In the genomic region with DNA sequence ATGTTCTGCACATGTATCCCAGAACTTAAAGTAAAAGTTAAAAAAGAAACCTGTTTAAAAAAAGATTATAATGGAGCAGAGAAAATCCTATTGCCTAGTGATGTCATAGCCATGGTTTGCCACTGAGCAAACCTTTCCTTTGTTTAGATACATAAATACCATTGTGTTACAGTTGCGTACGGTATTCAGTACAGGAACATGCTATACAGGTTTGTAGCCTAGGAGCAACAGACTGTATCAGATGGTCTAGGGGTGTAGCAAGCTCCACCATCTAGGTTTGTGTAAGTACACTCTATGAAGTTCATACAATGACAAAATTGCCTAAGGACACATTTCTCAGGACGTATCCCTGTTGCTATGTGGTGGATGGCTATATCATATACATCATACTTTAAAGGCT, we compare ENCODE assay signal across 36 cellular contexts.
"Had no signal": no experiment of that assay in that cellular context is flagged by ENCODE, and none has a peak within 500 bp of the region (broad histone marks: within the 10 kb centered on the region; RNA-seq: fewer than 3 reads in every experiment).

No MANE protein-coding gene starts in this region.

- H3K4me1 ChIP-seq: adrenal gland, body of pancreas, breast epithelium had no signal

- H3K4me1 Mint-ChIP-seq: activated B cell treated with CpG ODN at 0.5 μM for 24 hours; activated naive CD8-positive, alpha-beta T cell treated with anti-CD3 and anti-CD28 coated beads for 36 hours; activated T-helper 17 cell treated with anti-CD3 and anti-CD28 coated beads, Interleukin-2, amount 50 U/mL, for 72 hours had no signal

- ATAC-seq: activated CD8-positive, alpha-beta T cell treated with anti-CD3 and anti-CD28 coated beads for 36 hours; activated naive CD4-positive, alpha-beta T cell treated with anti-CD3 and anti-CD28 coated beads, Interleukin-2, amount 50 U/mL, for 72 hours; activated T-cell treated with anti-CD3 and anti-CD28 coated beads, Interleukin-2, amount 50 U/mL, for 4 hours; activated T-cell treated with anti-CD3 and anti-CD28 coated beads, Interleukin-2, amount 50 U/mL, for 72 hours; activated T-helper 17 cell treated with anti-CD3 and anti-CD28 coated beads, Interleukin-2, amount 50 U/mL, for 72 hours; body of pancreas had no signal

- DNase-seq: activated B cell treated with CpG ODN at 0.5 μM for 24 hours; activated CD4-positive, alpha-beta memory T cell treated with anti-CD3 and anti-CD28 coated beads for 36 hours; activated CD4-positive, alpha-beta T cell treated with anti-CD3 and anti-CD28 coated beads for 4 hours; activated CD4-positive, alpha-beta T cell treated with anti-CD3 and anti-CD28 coated beads, Interleukin-2, amount 10 ng/mL, durations not matched to agents 24 days and 14 days; activated CD4-positive, alpha-beta T cell treated with anti-CD3 and anti-CD28 coated beads, Interleukin-2, amount 50 U/mL, for 1 hour; activated CD4-positive, alpha-beta T cell treated with anti-CD3 and anti-CD28 coated beads, Interleukin-2, amount 50 U/mL, for 4 hours; activated CD4-positive, CD25-positive, alpha-beta regulatory T cell treated with anti-CD3 and anti-CD28 coated beads, Interleukin-2, amount 50 U/mL, for 72 hours; activated CD8-positive, alpha-beta memory T cell treated with anti-CD3 and anti-CD28 coated beads, Interleukin-2, amount 50 U/mL, for 4 hours; activated CD8-positive, alpha-beta T cell treated with anti-CD3 and anti-CD28 coated beads for 36 hours; activated effector memory CD4-positive, alpha-beta T cell treated with anti-CD3 and anti-CD28 coated beads, Interleukin-2, amount 50 U/mL, for 16 hours; activated gamma-delta T cell treated with Interleukin-2 at 50 U/mL for 16 hours; activated naive CD4-positive, alpha-beta T cell; activated naive CD4-positive, alpha-beta T cell treated with anti-CD3 and anti-CD28 coated beads for 36 hours; activated naive CD4-positive, alpha-beta T cell treated with anti-CD3 and anti-CD28 coated beads, Interleukin-2, amount 50 U/mL, for 16 hours; activated naive CD8-positive, alpha-beta T cell treated with anti-CD3 and anti-CD28 coated beads for 36 hours; activated T-cell treated with anti-CD3 and anti-CD28 coated beads for 4 hours; activated T-cell treated with anti-CD3 and anti-CD28 coated beads, Interleukin-2, amount 50 U/mL, for 1 hour; activated T-cell treated with anti-CD3 and anti-CD28 coated beads, Interleukin-2, amount 50 U/mL, for 4 hours; activated T-cell treated with anti-CD3 and anti-CD28 coated beads, Interleukin-2, amount 50 U/mL, for 72 hours; adrenal gland; amniotic stem cell; aorta; body of pancreas; brain microvascular endothelial cell; central memory CD4-positive, alpha-beta T cell; T-helper 2 cell; T-helper 9 cell had no signal

- H3K9me3 ChIP-seq: adrenal gland, breast epithelium had no signal

- H3K27me3 ChIP-seq: adrenal gland, body of pancreas, brain microvascular endothelial cell, breast epithelium had no signal

- H3K9me3 Mint-ChIP-seq: activated B cell treated with CpG ODN at 0.5 μM for 24 hours; activated CD4-positive, alpha-beta memory T cell treated with anti-CD3 and anti-CD28 coated beads for 36 hours; activated naive CD4-positive, alpha-beta T cell treated with anti-CD3 and anti-CD28 coated beads for 36 hours; activated naive CD4-positive, alpha-beta T cell treated with anti-CD3 and anti-CD28 coated beads, Interleukin-2, amount 50 U/mL, for 72 hours; activated naive CD8-positive, alpha-beta T cell treated with anti-CD3 and anti-CD28 coated beads for 36 hours; activated T-helper 1 cell treated with anti-CD3 and anti-CD28 coated beads, Interleukin-12 subunit alpha, Interleukin-12 subunit beta, Interleukin-2, Interleukin-4 antibody, amounts not matched to agents 30 ng/mL and 10 ng/mL and 1 ng/mL, durations not matched to agents 14 hours and 24 hours and 36 hours; activated T-helper 17 cell treated with anti-CD3 and anti-CD28 coated beads, Interleukin-2, amount 50 U/mL, for 72 hours; T-helper 1 cell treated with Interleukin-12 subunit alpha and Interleukin-12 subunit beta and Interleukin-4 antibody, amounts not matched to agents 30 μg/mL and 1 μg/mL, for 36 hours; T-helper 2 cell treated with Interferon-gamma antibody and Interleukin-4, amounts not matched to agents 5 μg/mL and 100 μg/mL, for 36 hours had no signal

- H3K4me3 ChIP-seq: adrenal gland, body of pancreas, breast epithelium had no signal

- H3K36me3 Mint-ChIP-seq: activated CD4-positive, alpha-beta memory T cell treated with anti-CD3 and anti-CD28 coated beads for 36 hours had no signal

- H3K27ac Mint-ChIP-seq: activated B cell treated with CpG ODN at 0.5 μM for 24 hours; activated CD4-positive, alpha-beta memory T cell treated with anti-CD3 and anti-CD28 coated beads for 36 hours; activated CD4-positive, alpha-beta T cell treated with anti-CD3 and anti-CD28 coated beads, Interleukin-2, amount 10 ng/mL, durations not matched to agents 24 days and 14 days; activated CD8-positive, alpha-beta T cell treated with anti-CD3 and anti-CD28 coated beads for 36 hours; activated naive CD4-positive, alpha-beta T cell treated with anti-CD3 and anti-CD28 coated beads for 36 hours; activated naive CD8-positive, alpha-beta T cell treated with anti-CD3 and anti-CD28 coated beads for 36 hours; activated T-cell treated with anti-CD3 and anti-CD28 coated beads, Interleukin-2, amount 50 U/mL, for 72 hours; activated T-helper 1 cell treated with anti-CD3 and anti-CD28 coated beads, Interleukin-12 subunit alpha, Interleukin-12 subunit beta, Interleukin-2, Interleukin-4 antibody, amounts not matched to agents 30 ng/mL and 10 ng/mL and 1 ng/mL, durations not matched to agents 14 hours and 24 hours and 36 hours; activated T-helper 17 cell treated with anti-CD3 and anti-CD28 coated beads, Interleukin-2, amount 50 U/mL, for 72 hours; T-helper 1 cell treated with Interleukin-12 subunit alpha and Interleukin-12 subunit beta and Interleukin-4 antibody, amounts not matched to agents 30 μg/mL and 1 μg/mL, for 36 hours; T-helper 2 cell treated with Interferon-gamma antibody and Interleukin-4, amounts not matched to agents 5 μg/mL and 100 μg/mL, for 36 hours had no signal

- H3K27ac ChIP-seq: adrenal gland, body of pancreas, brain microvascular endothelial cell, breast epithelium, VCaP had no signal

- H3K4me3 Mint-ChIP-seq: activated B cell treated with CpG ODN at 0.5 μM for 24 hours; activated CD4-positive, alpha-beta memory T cell treated with anti-CD3 and anti-CD28 coated beads for 36 hours; activated CD4-positive, alpha-beta T cell treated with anti-CD3 and anti-CD28 coated beads, Interleukin-2, amount 10 ng/mL, durations not matched to agents 24 days and 14 days; activated CD8-positive, alpha-beta T cell treated with anti-CD3 and anti-CD28 coated beads for 36 hours; activated naive CD4-positive, alpha-beta T cell treated with anti-CD3 and anti-CD28 coated beads for 36 hours; activated naive CD8-positive, alpha-beta T cell treated with anti-CD3 and anti-CD28 coated beads for 36 hours; activated T-cell treated with anti-CD3 and anti-CD28 coated beads, Interleukin-2, amount 50 U/mL, for 4 hours; activated T-cell treated with anti-CD3 and anti-CD28 coated beads, Interleukin-2, amount 50 U/mL, for 72 hours; activated T-helper 1 cell treated with anti-CD3 and anti-CD28 coated beads, Interleukin-12 subunit alpha, Interleukin-12 subunit beta, Interleukin-2, Interleukin-4 antibody, amounts not matched to agents 30 ng/mL and 10 ng/mL and 1 ng/mL, durations not matched to agents 14 hours and 24 hours and 36 hours; activated T-helper 17 cell treated with anti-CD3 and anti-CD28 coated beads, Interleukin-2, amount 50 U/mL, for 72 hours; T-helper 1 cell treated with Interleukin-12 subunit alpha and Interleukin-12 subunit beta and Interleukin-4 antibody, amounts not matched to agents 30 μg/mL and 1 μg/mL, for 36 hours; T-helper 2 cell treated with Interferon-gamma antibody and Interleukin-4, amounts not matched to agents 5 μg/mL and 100 μg/mL, for 36 hours had no signal

- H3K27me3 Mint-ChIP-seq: activated B cell treated with CpG ODN at 0.5 μM for 24 hours; activated CD4-positive, alpha-beta memory T cell treated with anti-CD3 and anti-CD28 coated beads for 36 hours; activated CD8-positive, alpha-beta T cell treated with anti-CD3 and anti-CD28 coated beads for 36 hours; activated naive CD8-positive, alpha-beta T cell treated with anti-CD3 and anti-CD28 coated beads for 36 hours; activated T-helper 17 cell treated with anti-CD3 and anti-CD28 coated beads, Interleukin-2, amount 50 U/mL, for 72 hours had no signal

- H3K36me3 ChIP-seq: adrenal gland, brain microvascular endothelial cell, breast epithelium had no signal

- FAIRE-seq: astrocyte, TTC549 had no signal
